Comparison of ENCODE assay signal across 1 cellular context in the genomic region with DNA sequence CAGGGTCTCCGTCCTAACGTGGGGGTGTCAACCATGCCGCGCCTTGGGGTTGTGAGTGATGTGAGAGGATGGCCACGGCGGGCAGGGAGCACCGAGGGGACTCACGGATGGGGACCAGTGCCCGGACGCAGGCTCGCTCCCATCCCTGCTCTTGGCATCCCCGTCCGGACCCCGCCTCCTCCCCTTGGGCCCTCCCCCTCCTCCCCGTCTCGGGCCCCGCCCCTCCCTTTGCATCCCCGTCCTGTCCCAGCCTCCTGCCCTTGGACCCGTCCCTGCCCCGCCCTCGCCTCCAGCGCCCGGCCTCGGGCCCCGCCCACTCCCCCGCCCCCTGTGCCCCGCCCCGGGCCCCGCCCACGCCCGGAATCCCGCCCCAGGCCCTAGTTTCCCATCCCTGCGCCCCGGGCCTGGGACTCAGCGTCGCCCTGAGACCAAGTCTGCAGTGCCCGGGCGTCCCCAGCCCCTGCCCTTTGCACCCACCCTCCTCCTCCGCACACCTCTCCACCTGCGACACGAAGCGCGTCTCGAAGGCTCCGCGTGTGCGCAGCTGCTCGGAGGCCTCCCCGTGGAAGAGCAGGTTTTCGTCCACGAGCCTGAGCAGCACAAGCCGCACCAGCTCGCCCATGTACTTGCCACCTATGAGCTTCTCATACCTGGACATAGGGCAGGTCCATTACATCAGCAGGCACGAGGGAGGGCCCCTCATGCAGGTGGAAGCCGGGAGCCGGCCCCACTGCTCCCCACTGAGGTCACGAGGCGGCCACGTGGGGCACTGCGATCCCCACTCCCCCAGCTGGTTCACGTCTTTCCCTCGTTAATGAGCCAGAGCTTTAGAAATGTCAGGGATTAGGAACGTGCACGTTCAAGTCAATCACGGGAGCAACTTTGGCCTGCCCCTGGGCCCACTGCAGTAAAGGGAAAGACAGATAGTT.
A peak's percentile ranks its signal among the peaks of the same experiment; 100 is the strongest.
TF ChIP-seq lines count a peak whose summit lies in the region.

No MANE protein-coding gene starts in this region.

TF ChIP-seq in endothelial cell of umbilical vein, 7 proteins besides CTCF, POLR2A, EP300 and RAD21:
- no peak for TF ChIP-seq MAX (IDR thresholded peaks at IDR 0.05; ENCODE audit: insufficient read depth, insufficient read length)
- no peak for TF ChIP-seq GATA2 (IDR thresholded peaks at IDR 0.05; ENCODE audit: insufficient read depth, insufficient read length, low read depth, low read length)
- TF ChIP-seq EZH2 (IDR thresholded peaks at IDR 0.05; ENCODE audit: borderline replicate concordance, low read depth, low read length, severe bottlenecking), result peak; percentile 4
- no peak for TF ChIP-seq JUN (IDR thresholded peaks at IDR 0.05; ENCODE audit: borderline replicate concordance, insufficient read depth, insufficient read length, low read depth)
TF ChIP-seq in endothelial cell of umbilical vein: peak in this region for 1.
